Comparison of ENCODE assay signal across 8 cellular contexts in genomic region chr17:10292057-10292931, GRCh38.
A peak's percentile ranks its signal among the peaks of the same experiment; 100 is the strongest.
DNase-seq lines count a peak whose midpoint lies in the region; ATAC-seq, FAIRE-seq and TF ChIP-seq lines count a peak whose summit lies in the region.

No MANE protein-coding gene starts in this region.

- no peaks in the 10 kb centered on the region for H3K9me3 ChIP-seq in SK-N-MC (ENCODE audit: low read depth, low read length)
- H3K9me3 ChIP-seq in mesenchymal stem cell (ENCODE audit: control insufficient read depth, low read length), result no peaks in the 10 kb centered on the region

- H2BK12ac ChIP-seq in mesenchymal stem cell (ENCODE audit: low read length in 2 of 2), result no peak overlapping the region

- H3K23ac ChIP-seq in mesenchymal stem cell (ENCODE audit: low read length in 2 of 2), result no peak overlapping the region

- no peak overlapping the region for H2BK5ac ChIP-seq in mesenchymal stem cell (ENCODE audit: low read depth, low read length, poor library complexity, severe bottlenecking)

- H3K79me1 ChIP-seq in mesenchymal stem cell (replicated peaks; ENCODE audit: low read length, poor library complexity, severe bottlenecking), result no peaks in the 10 kb centered on the region

- H3K18ac ChIP-seq in mesenchymal stem cell (ENCODE audit: low read depth in 1 of 2, low read length in 2 of 2), result no peak overlapping the region

- FAIRE-seq in GM12892 (lab: Jason Lieb, UNC), result peak; percentile 36

- peak; percentile 70 for ATAC-seq in HG02678 (IDR thresholded peaks at IDR 0.05; ENCODE audit: unreplicated experiment)
- no peak for ATAC-seq in GM21381 (IDR thresholded peaks at IDR 0.05; ENCODE audit: unreplicated experiment)

- H3K4me3 ChIP-seq in SK-N-MC (peak overlapping the region; percentile 30), mesenchymal stem cell (ENCODE audit: insufficient read depth in 1 of 2, low read depth in 1 of 2, low read length in 2 of 2) (peak overlapping the region in 1 of 2 experiments; percentile 20)

- H2BK15ac ChIP-seq in mesenchymal stem cell (ENCODE audit: low read depth, poor library complexity, severe bottlenecking), result no peak overlapping the region

- H3K4me1 ChIP-seq in mesenchymal stem cell (ENCODE audit: control insufficient read depth, insufficient read depth, low read depth, low read length), result no peaks in the 10 kb centered on the region

- H3K36me3 ChIP-seq in SK-N-MC (ENCODE audit: insufficient read depth, low read length) (no peaks in the 10 kb centered on the region), mesenchymal stem cell (ENCODE audit: control insufficient read depth in 1 of 2, insufficient read depth in 2 of 2, low read depth in 1 of 2, low read length in 2 of 2) (no peaks in the 10 kb centered on the region)

- 57% methylated on average over 12 of the region's 12 CpGs for WGBS in mesenchymal stem cell

- H4K8ac ChIP-seq in mesenchymal stem cell (ENCODE audit: low read length), result no peak overlapping the region

- no peak overlapping the region for H3K4ac ChIP-seq in mesenchymal stem cell (ENCODE audit: low read depth in 1 of 2, low read length in 2 of 2)

- H2AK5ac ChIP-seq in mesenchymal stem cell (ENCODE audit: low read length, severe bottlenecking), result no peak overlapping the region

- H3K27me3 ChIP-seq in mesenchymal stem cell (ENCODE audit: control insufficient read depth in 1 of 2, insufficient read depth in 1 of 2, low read length in 2 of 2), result peaks cover 0 to 25% of the 10 kb centered on the region in 2 experiments

- no peak overlapping the region for H3K4me2 ChIP-seq in mesenchymal stem cell (ENCODE audit: low read length, poor library complexity, severe bottlenecking)

- H3K9ac ChIP-seq in SK-N-MC (ENCODE audit: insufficient read length), result no peak overlapping the region
- peak overlapping the region; percentile 62 for H3K9ac ChIP-seq in mesenchymal stem cell (ENCODE audit: low read length)

- no peak for TF ChIP-seq POLR2A in GM12892 (IDR thresholded peaks at IDR 0.05; ENCODE audit: low read depth, low read length)

- peak; percentile 32 for DNase-seq in GM12892 (ENCODE audit: insufficient read length)
- DNase-seq in SK-N-MC (ENCODE audit: low read depth, low spot score), result no peak
- peak; percentile 38 for DNase-seq in mesenchymal stem cell
- no peak for DNase-seq in NCI-H345 (lab: John Stamatoyannopoulos, UW)
- no peak for DNase-seq in NCI-H1048 (lab: John Stamatoyannopoulos, UW)
- no peak for DNase-seq in activated CD4-positive, alpha-beta T cell treated with anti-CD3 and anti-CD28 coated beads for 1 hour

- H3K27ac ChIP-seq in SK-N-MC (no peak overlapping the region), mesenchymal stem cell (ENCODE audit: low read length, poor library complexity, severe bottlenecking) (no peak overlapping the region)

- H2BK120ac ChIP-seq in mesenchymal stem cell (ENCODE audit: low read depth, low read length), result no peak overlapping the region

- H4K91ac ChIP-seq in mesenchymal stem cell (ENCODE audit: low read length), result no peak overlapping the region

- H3K14ac ChIP-seq in mesenchymal stem cell (ENCODE audit: low read length in 2 of 2), result no peak overlapping the region

- no peak overlapping the region for H2AFZ ChIP-seq in mesenchymal stem cell (ENCODE audit: low read depth, low read length)

Comparison
In these comparisons a context has a peak if more than half of its experiments do, and no peak if none do; other contexts are left out.
1. DNase-seq: peak in GM12892 (single experiment) and mesenchymal stem cell (single experiment); none in SK-N-MC (single experiment), NCI-H345 (single experiment), NCI-H1048 (single experiment) and activated CD4-positive, alpha-beta T cell treated with anti-CD3 and anti-CD28 coated beads for 1 hour (single experiment).